In the genomic region with DNA sequence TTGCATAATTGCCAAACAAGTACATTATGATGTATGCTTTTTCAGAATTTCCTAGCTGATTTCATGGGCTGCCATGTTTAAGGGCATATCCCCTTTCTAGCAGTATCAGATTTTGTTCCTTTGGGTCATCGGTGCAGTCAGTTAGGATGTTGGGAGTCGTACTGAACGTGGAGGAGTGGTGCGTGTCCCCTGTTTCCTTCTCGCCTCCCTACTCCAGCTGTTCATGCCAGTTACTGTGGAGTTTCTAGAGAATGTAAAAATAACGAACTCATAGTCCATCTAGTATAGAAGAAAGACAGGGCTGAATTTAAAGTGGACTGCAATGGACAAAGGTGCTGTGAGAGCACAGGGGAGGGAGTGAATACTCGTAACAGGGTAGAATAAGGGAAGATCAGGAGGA, we compare ENCODE assay signal across 1 cellular context.
TF ChIP-seq lines count a peak whose summit lies in the region.

No MANE protein-coding gene starts in this region.

TF ChIP-seq in H1, 55 proteins besides CTCF, POLR2A, EP300 and RAD21:
- TF ChIP-seq SIX5 (IDR thresholded peaks at IDR 0.05; ENCODE audit: low read depth, low read length) (no peak), FOSL1 (IDR thresholded peaks at IDR 0.05; ENCODE audit: insufficient read depth, low read depth, low read length) (no peak), HDAC2 (IDR thresholded peaks at IDR 0.05; ENCODE audit: borderline replicate concordance in 1 of 2, low read depth in 2 of 2, low read length in 2 of 2) (no peak), EGR1 (IDR thresholded peaks at IDR 0.05; ENCODE audit: borderline replicate concordance, low read depth, low read length) (no peak), KDM4A (IDR thresholded peaks at IDR 0.05; ENCODE audit: low read depth, low read length, severe bottlenecking) (no peak), HDAC6 (IDR thresholded peaks at IDR 0.05; ENCODE audit: low read depth, low read length) (no peak), SP1 (IDR thresholded peaks at IDR 0.05; ENCODE audit: low read depth, low read length) (no peak), JUN (IDR thresholded peaks at IDR 0.05; ENCODE audit: low read depth, low read length) (no peak)
- TF ChIP-seq, protein P1, sequence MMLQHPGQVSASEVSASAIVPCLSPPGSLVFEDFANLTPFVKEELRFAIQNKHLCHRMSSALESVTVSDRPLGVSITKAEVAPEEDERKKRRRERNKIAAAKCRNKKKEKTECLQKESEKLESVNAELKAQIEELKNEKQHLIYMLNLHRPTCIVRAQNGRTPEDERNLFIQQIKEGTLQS (IDR thresholded peaks at IDR 0.05; ENCODE audit: insufficient read depth, low read depth, low read length), result no peak
TF ChIP-seq in H1: peak in this region for 0.
